Comparison of ENCODE assay signal across 16 cellular contexts in genomic region chr3:11206953-11207352, GRCh38. TPM values are rescaled to one million over a fixed set of nuclear protein-coding genes. Genes with fewer than 3 reads are reported as not detected.
A peak's percentile ranks its signal among the peaks of the same experiment; 100 is the strongest.
DNase-seq lines count a peak whose midpoint lies in the region; ATAC-seq and TF ChIP-seq lines count a peak whose summit lies in the region.
"Had no signal": no experiment of that assay in that cellular context is flagged by ENCODE, and none has a peak within 500 bp of the region (broad histone marks: within the 10 kb centered on the region; RNA-seq: fewer than 3 reads in every experiment).

No MANE protein-coding gene starts in this region.

- H3K36me3 ChIP-seq in mammary epithelial cell (ENCODE audit: insufficient read depth, low read length) (no peaks in the 10 kb centered on the region), lower lobe of right lung (peaks cover 5% of the 10 kb centered on the region), thoracic aorta (no peaks in the 10 kb centered on the region)
- H3K36me3 ChIP-seq: BLaER1 had no signal

- H2AFZ ChIP-seq in mammary epithelial cell (ENCODE audit: low read depth, low read length) = no peak overlapping the region
- H2AFZ ChIP-seq: GM23338 had no signal

- no peak overlapping the region for H3K4me2 ChIP-seq in mammary epithelial cell (ENCODE audit: insufficient read depth, low read depth, low read length)
- H3K4me2 ChIP-seq: GM23338 had no signal

- H4K20me1 ChIP-seq in mammary epithelial cell (ENCODE audit: insufficient read depth, low read length) = no peaks in the 10 kb centered on the region
- H4K20me1 ChIP-seq: BLaER1 had no signal

- ATAC-seq in lower lobe of right lung (peak; percentile 3 to 12), thoracic aorta (ENCODE audit: insufficient number of reproducible peaks, low FRiP score, low read depth) (no peak), GM18861 (IDR thresholded peaks at IDR 0.05; ENCODE audit: unreplicated experiment) (no peak), GM18519 (IDR thresholded peaks at IDR 0.05; ENCODE audit: low FRiP score, unreplicated experiment) (no peak), GM21737 (IDR thresholded peaks at IDR 0.05; ENCODE audit: unreplicated experiment) (no peak)
- ATAC-seq in activated T-helper 17 cell treated with anti-CD3 and anti-CD28 coated beads, Interleukin-2, amount 50 U/mL, for 72 hours (replicated peaks) = no peak
- ATAC-seq: GM23338 had no signal

- H3K9me3 ChIP-seq in mammary epithelial cell (replicated peaks; ENCODE audit: insufficient read depth, low read length) (no peaks in the 10 kb centered on the region), lower lobe of right lung (no peaks in the 10 kb centered on the region), thoracic aorta (no peaks in the 10 kb centered on the region)
- H3K9me3 ChIP-seq: BLaER1 had no signal

- H3K27me3 ChIP-seq in mammary epithelial cell (ENCODE audit: insufficient read depth, low read length) (no peaks in the 10 kb centered on the region), lower lobe of right lung (ENCODE audit: low read depth) (no peaks in the 10 kb centered on the region), thoracic aorta (replicated peaks; ENCODE audit: insufficient read depth) (no peaks in the 10 kb centered on the region)
- H3K27me3 ChIP-seq: BLaER1 had no signal

- H3K4me1 ChIP-seq in mammary epithelial cell (ENCODE audit: insufficient read depth, low read length) (peaks cover 11% of the 10 kb centered on the region), lower lobe of right lung (peaks cover 22% of the 10 kb centered on the region), thoracic aorta (ENCODE audit: control insufficient read depth in 1 of 2, low read depth in 2 of 2) (peaks cover 33 to 70% of the 10 kb centered on the region in 2 donors)

- no peak overlapping the region for H3K4me3 Mint-ChIP-seq in MCF 10A (ENCODE audit: unreplicated experiment)
- H3K4me3 Mint-ChIP-seq in activated T-helper 17 cell treated with anti-CD3 and anti-CD28 coated beads, Interleukin-2, amount 50 U/mL, for 72 hours = no peak overlapping the region
- H3K4me3 Mint-ChIP-seq: CD4-positive, CD25-positive, alpha-beta regulatory T cell; GM23338 had no signal

- dilution Hi-C loops in mammary epithelial cell (cut with HindIII; ENCODE audit: low sequenced_read_pairs) = no loop called here

- peak overlapping the region; percentile 29 for H3K27ac Mint-ChIP-seq in MCF 10A (ENCODE audit: low read depth, unreplicated experiment)
- no peak overlapping the region for H3K27ac Mint-ChIP-seq in activated T-helper 17 cell treated with anti-CD3 and anti-CD28 coated beads, Interleukin-2, amount 50 U/mL, for 72 hours
- H3K27ac Mint-ChIP-seq: CD4-positive, CD25-positive, alpha-beta regulatory T cell; GM23338 had no signal

- H3K9me3 Mint-ChIP-seq in MCF 10A (ENCODE audit: unreplicated experiment) = no peaks in the 10 kb centered on the region
- no peaks in the 10 kb centered on the region for H3K9me3 Mint-ChIP-seq in activated T-helper 17 cell treated with anti-CD3 and anti-CD28 coated beads, Interleukin-2, amount 50 U/mL, for 72 hours
- H3K9me3 Mint-ChIP-seq: CD4-positive, CD25-positive, alpha-beta regulatory T cell; GM23338 had no signal

- no peak overlapping the region for H3K9ac ChIP-seq in mammary epithelial cell (ENCODE audit: insufficient read depth, low read length)
- H3K9ac ChIP-seq: BLaER1 had no signal

- in situ Hi-C loops in mammary epithelial cell (cut with MboI; ENCODE audit: low sequenced_read_pairs in 2 of 2) = loop anchor here (10.0 to 25.0 kb wide), 2 partner anchors 142 to 445 kb away; no protein-coding TSS in a partner anchor

- peaks cover 59% of the 10 kb centered on the region for H3K36me3 Mint-ChIP-seq in MCF 10A (ENCODE audit: insufficient read depth, unreplicated experiment)
- no peaks in the 10 kb centered on the region for H3K36me3 Mint-ChIP-seq in activated T-helper 17 cell treated with anti-CD3 and anti-CD28 coated beads, Interleukin-2, amount 50 U/mL, for 72 hours (ENCODE audit: low read depth)
- H3K36me3 Mint-ChIP-seq: CD4-positive, CD25-positive, alpha-beta regulatory T cell had no signal

- 88% methylated on average over 5 of the region's 8 CpGs for WGBS in mammary epithelial cell (ENCODE audit: low coverage, missing lambda C conversion rate)

- no peaks in the 10 kb centered on the region for H3K27me3 Mint-ChIP-seq in MCF 10A (ENCODE audit: insufficient read depth, unreplicated experiment)
- H3K27me3 Mint-ChIP-seq in activated T-helper 17 cell treated with anti-CD3 and anti-CD28 coated beads, Interleukin-2, amount 50 U/mL, for 72 hours = peaks cover 13% of the 10 kb centered on the region

- H3K79me2 ChIP-seq in mammary epithelial cell (ENCODE audit: insufficient read depth, low read length) = no peaks in the 10 kb centered on the region

- BruUV-seq in MCF 10A (replicated peaks; lab: Mats Ljungman, UMichigan) (no TSS peak), mammary epithelial cell (replicated peaks; lab: Mats Ljungman, UMichigan) (no TSS peak)

- TF ChIP-seq CTCF in MCF 10A (IDR thresholded peaks at IDR 0.05; ENCODE audit: unreplicated experiment) (no peak), mammary epithelial cell (conservative IDR thresholded peaks at IDR 0.05 in 1 of 2, IDR thresholded peaks at IDR 0.05 in 1 of 2; ENCODE audit: extremely low read depth in 1 of 2, insufficient read depth in 1 of 2, low read depth in 1 of 2, low read length in 2 of 2) (no peak), lower lobe of right lung (IDR thresholded peaks at IDR 0.05) (no peak), thoracic aorta (IDR thresholded peaks at IDR 0.05) (no peak)

- CTCF ChIA-PET in MCF 10A (lab: Yijun Ruan, JAX) = interaction anchor here (0.6 to 5.3 kb wide), 4 partner anchors 23 to 146 kb away, joined by 3 to 30 read pairs (median 12); partner anchors contain the start of gene HRH1
- CTCF ChIA-PET in mammary epithelial cell (lab: Charles Lee; ENCODE audit: low non-redundant PET) = no interaction called here

- H3K4me1 Mint-ChIP-seq in MCF 10A (ENCODE audit: insufficient read depth, unreplicated experiment) = peaks cover 30% of the 10 kb centered on the region
- no peaks in the 10 kb centered on the region for H3K4me1 Mint-ChIP-seq in activated T-helper 17 cell treated with anti-CD3 and anti-CD28 coated beads, Interleukin-2, amount 50 U/mL, for 72 hours
- H3K4me1 Mint-ChIP-seq: CD4-positive, CD25-positive, alpha-beta regulatory T cell had no signal

- DNase-seq in MCF 10A (ENCODE audit: unreplicated experiment) = no peak
- no peak for DNase-seq in mammary epithelial cell
- DNase-seq in lower lobe of right lung = no peak
- DNase-seq in thoracic aorta (ENCODE audit: low spot score) = no peak
- DNase-seq: AML-193; CD4-positive, CD25-positive, alpha-beta regulatory T cell; DMS53; GF-D8; H7 had no signal

- POLR2A ChIA-PET in MCF 10A (lab: Yijun Ruan, JAX) = interaction anchor here (0.8 to 1.6 kb wide), 2 partner anchors 10 to 66 kb away, joined by 3 to 6 read pairs; no protein-coding TSS in a partner anchor

- intact Hi-C loops in MCF 10A (cut with micrococcal nuclease) (loop anchor here (1.0 kb wide), 3 partner anchors 52 to 147 kb away; no protein-coding TSS in a partner anchor), mammary epithelial cell (cut with micrococcal nuclease) (loop anchor here (1.0 kb wide), 3 partner anchors 52 to 449 kb away; no protein-coding TSS in a partner anchor), lower lobe of right lung (cut with DNase I) (no loop called here)

- H3K4me3 ChIP-seq in mammary epithelial cell (replicated peaks in 1 of 3; ENCODE audit: insufficient read depth in 1 of 3, low read depth in 2 of 3, low read length in 3 of 3) = no peak overlapping the region
- no peak overlapping the region for H3K4me3 ChIP-seq in lower lobe of right lung
- no peak overlapping the region for H3K4me3 ChIP-seq in thoracic aorta
- H3K4me3 ChIP-seq: BLaER1, GM23338 had no signal

- H3K27ac ChIP-seq in mammary epithelial cell (ENCODE audit: insufficient read depth, low read depth, low read length) = no peak overlapping the region
- H3K27ac ChIP-seq in lower lobe of right lung = no peak overlapping the region
- peak overlapping the region; percentile 74 to 94 for H3K27ac ChIP-seq in thoracic aorta
- H3K27ac ChIP-seq: 22Rv1, BLaER1 had no signal

RNA-seq across cellular contexts. Expression of gene HRH1, which starts 52.7 kb away (rescaled TPM):
- total RNA-seq in MCF 10A (2022) = 11.0 and 14.8 TPM in 2 replicates
- total RNA-seq in mammary epithelial cell = under 1 TPM; 0.28 to 0.33 TPM
- polyA plus RNA-seq in mammary epithelial cell = 2.2 TPM
- 10.2 TPM for polyA minus RNA-seq in mammary epithelial cell
- total RNA-seq in lower lobe of right lung = 6.4 TPM
- 10 to 100 TPM; 17.7 to 48.3 TPM for total RNA-seq in thoracic aorta
- 1 to 10 TPM; 1.1 to 4.7 TPM for total RNA-seq in activated T-helper 17 cell treated with anti-CD3 and anti-CD28 coated beads, Interleukin-2, amount 50 U/mL, for 72 hours
- total RNA-seq: GM23338, H7 had no signal
- polyA plus RNA-seq: GM23338 had no signal

Comparison
In these comparisons a context has a peak if more than half of its experiments do, and no peak if none do; other contexts are left out.
1. H3K27ac ChIP-seq: peak in thoracic aorta (2 of 2); none in mammary epithelial cell (single experiment) and lower lobe of right lung (single experiment).
2. ATAC-seq: peak in lower lobe of right lung (2 of 2); none in thoracic aorta (single experiment), GM18861 (single experiment), GM18519 (single experiment), GM21737 (single experiment) and activated T-helper 17 cell treated with anti-CD3 and anti-CD28 coated beads, Interleukin-2, amount 50 U/mL, for 72 hours (single experiment).